In the genomic region with DNA sequence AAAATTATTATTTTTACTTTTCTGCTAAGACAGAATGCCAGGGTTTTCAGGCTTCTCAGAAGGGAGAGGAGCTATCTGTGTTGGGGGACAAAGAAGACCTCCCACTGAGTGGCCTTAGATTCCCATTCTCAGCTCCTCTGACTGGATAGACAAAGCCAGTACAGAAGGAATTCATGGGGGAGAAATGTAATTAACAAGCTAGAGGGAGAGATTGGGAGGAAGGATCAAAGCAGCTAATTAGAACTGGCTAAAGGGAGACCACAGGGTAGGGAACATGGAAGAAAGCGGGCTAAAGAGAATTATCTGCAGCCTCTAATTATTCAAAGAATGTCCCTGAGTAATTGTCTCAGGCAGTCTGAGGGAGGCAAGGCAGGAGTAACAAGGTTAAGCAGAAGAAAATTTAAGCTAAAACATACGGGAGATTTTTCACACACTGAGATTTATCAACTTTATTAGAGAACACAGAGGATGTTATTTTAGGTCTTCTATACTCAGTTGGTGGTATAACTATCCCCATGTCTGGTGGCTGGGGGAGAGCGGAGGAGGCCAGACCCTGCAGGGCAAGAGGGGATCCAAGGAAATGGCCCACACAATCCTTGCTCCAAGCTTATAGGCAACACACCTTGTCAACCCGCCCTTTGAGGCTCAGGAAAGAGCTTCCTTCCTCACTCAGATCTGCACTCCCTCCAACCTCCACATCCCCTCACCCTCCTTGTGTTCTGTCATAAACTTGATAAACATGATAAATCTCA, we compare ENCODE assay signal across 1 cellular context.
TF ChIP-seq lines count a peak whose summit lies in the region.

No MANE protein-coding gene starts in this region.

TF ChIP-seq in H1, 55 proteins besides CTCF, POLR2A, EP300 and RAD21:
- peak in 1 of 2 experiments; percentile 47 for TF ChIP-seq BCL11A (IDR thresholded peaks at IDR 0.05; ENCODE audit: low read depth in 2 of 2, low read length in 2 of 2)
- TF ChIP-seq SP2 (IDR thresholded peaks at IDR 0.05; ENCODE audit: low read length) = no peak
- TF ChIP-seq CBX5 (IDR thresholded peaks at IDR 0.05; ENCODE audit: low read depth, low read length) = no peak
